ENCODE assay signal across 1 cellular context in genomic region chr14:90060312-90060964, GRCh38.
TF ChIP-seq lines count a peak whose summit lies in the region.

No MANE protein-coding gene starts in this region.

TF ChIP-seq in HEK293, 187 proteins besides CTCF, POLR2A, EP300 and RAD21 (continued from another document and continues in another):
- TF ChIP-seq TSHZ1 (tag by site-specific recombination; IDR thresholded peaks at IDR 0.05; ENCODE audit: borderline replicate concordance), result no peak
- peak; percentile 14; the same call in 1 of the 2 replicates for TF ChIP-seq ZNF133 (tag by site-specific recombination; IDR thresholded peaks at IDR 0.05)
- no peak for TF ChIP-seq ZNF624 (tag by site-specific recombination; IDR thresholded peaks at IDR 0.05)
- no peak for TF ChIP-seq BCL11A (tag by site-specific recombination; IDR thresholded peaks at IDR 0.05; ENCODE audit: low read depth)
- TF ChIP-seq FEZF1 (tag by site-specific recombination; IDR thresholded peaks at IDR 0.05), result no peak
- peak; percentile 82 for TF ChIP-seq PATZ1 (tag by site-specific recombination; IDR thresholded peaks at IDR 0.05)
- TF ChIP-seq ZNF2 (tag by site-specific recombination; IDR thresholded peaks at IDR 0.05), result peak; percentile 56; the same call in 1 of the 2 replicates
- 0 out of 2 replicates have a peak, but pooled peaks have one; percentile 31 for TF ChIP-seq HIC1 (tag by site-specific recombination; IDR thresholded peaks at IDR 0.05)
- peak; percentile 61 for TF ChIP-seq ZNF654 (tag by site-specific recombination; IDR thresholded peaks at IDR 0.05; ENCODE audit: low read depth)
- peak; percentile 94 for TF ChIP-seq ZNF660 (tag by site-specific recombination; IDR thresholded peaks at IDR 0.05)
- TF ChIP-seq ZSCAN30 (tag by site-specific recombination; IDR thresholded peaks at IDR 0.05), result peak; percentile 61; the same call in 1 of the 2 replicates
- peak; percentile 69; the same call in 1 of the 2 replicates for TF ChIP-seq GLIS2 (tag by site-specific recombination; IDR thresholded peaks at IDR 0.05)
- peak; percentile 57 for TF ChIP-seq KLF9 (tag by site-specific recombination; IDR thresholded peaks at IDR 0.05; ENCODE audit: low read depth)
- peak; percentile 83 for TF ChIP-seq ZIC2 (tag by site-specific recombination; IDR thresholded peaks at IDR 0.05)
- TF ChIP-seq ZBTB8A (tag by site-specific recombination; IDR thresholded peaks at IDR 0.05), result peak; percentile 86
- no peak for TF ChIP-seq GLI4 (tag by site-specific recombination; IDR thresholded peaks at IDR 0.05)
- TF ChIP-seq ZXDB (tag by site-specific recombination; IDR thresholded peaks at IDR 0.05), result 0 out of 2 replicates have a peak, but pooled peaks have one; percentile 53
- TF ChIP-seq HOXC10 (CRISPR knock-in tag; IDR thresholded peaks at IDR 0.05), result peak; percentile 75; the same call in 1 of the 2 replicates
- TF ChIP-seq ZNF501 (tag by site-specific recombination; IDR thresholded peaks at IDR 0.05), result 0 out of 2 replicates have a peak, but pooled peaks have one; percentile 46
- TF ChIP-seq PBX3 (CRISPR knock-in tag; IDR thresholded peaks at IDR 0.05), result peak; percentile 78; the same call in 1 of the 2 replicates
- no peak for TF ChIP-seq ZNF704 (tag by site-specific recombination; IDR thresholded peaks at IDR 0.05)
- no peak for TF ChIP-seq ZNF513 (tag by site-specific recombination; IDR thresholded peaks at IDR 0.05)
- TF ChIP-seq YY2 (tag by site-specific recombination; IDR thresholded peaks at IDR 0.05), result no peak
- no peak for TF ChIP-seq ZBTB21 (tag by site-specific recombination; IDR thresholded peaks at IDR 0.05)
- no peak for TF ChIP-seq ZNF26 (tag by site-specific recombination; IDR thresholded peaks at IDR 0.05)
- TF ChIP-seq ZFP69B (tag by site-specific recombination; IDR thresholded peaks at IDR 0.05), result 0 out of 2 replicates have a peak, but pooled peaks have one; percentile 52
- peak; percentile 98 for TF ChIP-seq ZBTB26 (tag by site-specific recombination; optimal IDR thresholded peaks at IDR 0.05)
- TF ChIP-seq KLF16 (tag by site-specific recombination; IDR thresholded peaks at IDR 0.05), result peak; percentile 65; the same call in 1 of the 2 replicates
- no peak for TF ChIP-seq REPIN1 (tag by site-specific recombination; IDR thresholded peaks at IDR 0.05; ENCODE audit: low read depth)
- peak; percentile 98 for TF ChIP-seq EGR2 (tag by site-specific recombination; IDR thresholded peaks at IDR 0.05; ENCODE audit: low read depth)
- no peak for TF ChIP-seq ZNF473 (tag by site-specific recombination; IDR thresholded peaks at IDR 0.05)
- TF ChIP-seq ZNF449 (tag by site-specific recombination; IDR thresholded peaks at IDR 0.05), result peak; percentile 57
- peak; percentile 25; the same call in 1 of the 2 replicates for TF ChIP-seq KLF10 (tag by site-specific recombination; IDR thresholded peaks at IDR 0.05)
- no peak for TF ChIP-seq ZNF292 (tag by site-specific recombination; IDR thresholded peaks at IDR 0.05; ENCODE audit: borderline replicate concordance, low read depth)
- peak; percentile 57; the same call in 1 of the 2 replicates for TF ChIP-seq ZNF24 (tag by site-specific recombination; IDR thresholded peaks at IDR 0.05)
- 0 out of 2 replicates have a peak, but pooled peaks have one; percentile 74 for TF ChIP-seq SCRT1 (tag by site-specific recombination; IDR thresholded peaks at IDR 0.05; ENCODE audit: borderline replicate concordance)
- TF ChIP-seq ZEB2 (tag by site-specific recombination; IDR thresholded peaks at IDR 0.05), result peak; percentile 81; the same call in 1 of the 2 replicates
- TF ChIP-seq GLIS1 (tag by site-specific recombination; IDR thresholded peaks at IDR 0.05), result peak; percentile 51; the same call in 1 of the 2 replicates
- TF ChIP-seq ELK4 (IDR thresholded peaks at IDR 0.05; ENCODE audit: borderline replicate concordance, low read depth, low read length), result no peak
- TF ChIP-seq ZNF664 (tag by site-specific recombination; IDR thresholded peaks at IDR 0.05), result no peak
- 0 out of 2 replicates have a peak, but pooled peaks have one; percentile 9 for TF ChIP-seq ZNF580 (tag by site-specific recombination; IDR thresholded peaks at IDR 0.05)
